11 cellular contexts compared by ENCODE assay signal in the genomic region with DNA sequence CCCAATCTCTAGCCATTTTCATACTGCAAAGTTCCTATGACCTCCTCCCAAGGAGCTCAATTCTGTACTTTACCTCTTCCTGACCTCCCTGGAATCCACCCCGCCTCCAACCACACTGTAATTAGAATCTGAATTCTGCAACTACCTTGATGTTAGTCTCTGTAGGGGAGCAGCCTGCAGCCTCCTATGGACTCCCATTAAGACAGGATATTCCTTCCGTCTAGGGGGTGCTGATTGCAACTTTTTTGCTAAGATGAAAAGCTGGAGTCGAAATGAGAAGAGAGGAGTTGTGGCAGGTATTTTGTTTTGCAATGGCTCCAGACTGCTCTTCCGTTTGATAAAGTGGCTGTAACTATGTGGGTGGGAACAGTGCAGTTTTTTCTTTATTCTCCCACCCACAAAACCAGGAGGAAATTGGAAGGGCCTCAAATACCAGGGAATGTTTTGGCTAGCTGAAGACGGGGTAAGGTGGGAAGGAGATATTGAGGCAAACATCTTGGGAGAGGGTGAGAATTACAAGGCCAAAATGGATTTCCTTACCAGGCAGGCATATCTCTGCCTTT. TPM values are rescaled to one million over a fixed set of nuclear protein-coding genes. Genes with fewer than 3 reads are reported as not detected.
DNase-seq lines count a peak whose midpoint lies in the region; ATAC-seq and TF ChIP-seq lines count a peak whose summit lies in the region.
"Had no signal": no experiment of that assay in that cellular context is flagged by ENCODE, and none has a peak within 500 bp of the region (broad histone marks: within the 10 kb centered on the region; RNA-seq: fewer than 3 reads in every experiment).

No MANE protein-coding gene starts in this region.

- POLR2A ChIA-PET in HEK293 (lab: Yijun Ruan, JAX), result interaction anchor here (1.4 to 4.3 kb wide), 3 partner anchors 8 to 468 kb away, joined by 3 to 20 read pairs (median 4); a partner anchor contains a TSS
- POLR2A ChIA-PET in activated naive CD8-positive, alpha-beta T cell treated with anti-CD3 and anti-CD28 coated beads, Interleukin-2, amount 10 ng/mL, durations not matched to agents 7 days and 5 days (lab: Charles Lee), result interaction anchor here (1.2 to 10.2 kb wide), 8 partner anchors 8 to 467 kb away, joined by 3 to 594 read pairs (median 86); a partner anchor contains a TSS

- H3K4me2 ChIP-seq in mammary epithelial cell (ENCODE audit: insufficient read depth, low read depth, low read length) (no peak overlapping the region), GM23248 (ENCODE audit: unreplicated experiment) (no peak overlapping the region)

- peak overlapping the region; percentile 99 for H3K4me3 Mint-ChIP-seq in CD4-positive, CD25-positive, alpha-beta regulatory T cell
- peak overlapping the region; percentile 97 for H3K4me3 Mint-ChIP-seq in activated naive CD8-positive, alpha-beta T cell treated with anti-CD3 and anti-CD28 coated beads, Interleukin-2, amount 10 ng/mL, durations not matched to agents 7 days and 5 days
- peak overlapping the region; percentile 38 to 99 (median 98) for H3K4me3 Mint-ChIP-seq in naive B cell

- 78% methylated on average over 5 of the region's 5 CpGs for WGBS in mammary epithelial cell (ENCODE audit: low coverage, missing lambda C conversion rate)
- WGBS in GM23248 (ENCODE audit: low coverage in 1 of 2, low lambda C conversion rate in 2 of 2, missing lambda C conversion rate in 2 of 2), 2 experiments, result 71 to 76% methylated on average over 5 of the region's 5 CpGs

- H4K20me1 ChIP-seq in mammary epithelial cell (ENCODE audit: insufficient read depth, low read length) (no peaks in the 10 kb centered on the region), GM23248 (ENCODE audit: insufficient read depth) (no peaks in the 10 kb centered on the region)

- ATAC-seq in CD4-positive, CD25-positive, alpha-beta regulatory T cell (ENCODE audit: low read depth in 2 of 2), result no peak
- ATAC-seq in activated naive CD8-positive, alpha-beta T cell treated with anti-CD3 and anti-CD28 coated beads, Interleukin-2, amount 10 ng/mL, durations not matched to agents 7 days and 5 days (ENCODE audit: low read depth), result no peak
- ATAC-seq in naive B cell (ENCODE audit: low read depth in 2 of 2) (no peak), GM18907 (IDR thresholded peaks at IDR 0.05; ENCODE audit: unreplicated experiment) (no peak)

- intact Hi-C loops in mammary epithelial cell (cut with micrococcal nuclease), result no loop called here

- H2AFZ ChIP-seq in mammary epithelial cell (ENCODE audit: low read depth, low read length), result no peak overlapping the region
- H2AFZ ChIP-seq in GM23248, result no peak overlapping the region

- H3K36me3 Mint-ChIP-seq in CD4-positive, CD25-positive, alpha-beta regulatory T cell, result peaks cover 3% of the 10 kb centered on the region
- peaks cover 4% of the 10 kb centered on the region for H3K36me3 Mint-ChIP-seq in activated naive CD8-positive, alpha-beta T cell treated with anti-CD3 and anti-CD28 coated beads, Interleukin-2, amount 10 ng/mL, durations not matched to agents 7 days and 5 days
- H3K36me3 Mint-ChIP-seq in naive B cell, result peaks cover 0 to 8% of the 10 kb centered on the region in 2 donors

- H3K9ac ChIP-seq in mammary epithelial cell (ENCODE audit: insufficient read depth, low read length) (no peak overlapping the region), GM23248 (no peak overlapping the region)

- no peaks in the 10 kb centered on the region for H3K9me3 ChIP-seq in CD4-positive, CD25-positive, alpha-beta regulatory T cell (ENCODE audit: control insufficient read depth in 2 of 2, low read length in 2 of 2)
- H3K9me3 ChIP-seq in HEK293 (ENCODE audit: control insufficient read depth, insufficient read depth, low read depth, low read length) (no peaks in the 10 kb centered on the region), mammary epithelial cell (replicated peaks; ENCODE audit: insufficient read depth, low read length) (peaks cover 20% of the 10 kb centered on the region), GM23248 (ENCODE audit: low read depth) (no peaks in the 10 kb centered on the region)
- H3K9me3 ChIP-seq: suprapubic skin had no signal

- no peak for DNase-seq in CD4-positive, CD25-positive, alpha-beta regulatory T cell
- DNase-seq in activated naive CD8-positive, alpha-beta T cell treated with anti-CD3 and anti-CD28 coated beads, Interleukin-2, amount 10 ng/mL, durations not matched to agents 7 days and 5 days, result no peak
- DNase-seq in naive B cell, result no peak
- DNase-seq in COLO668 (lab: John Stamatoyannopoulos, UW; ENCODE audit: unreplicated experiment), result no peak
- no peak for DNase-seq in mammary epithelial cell
- DNase-seq in GM23248, result no peak
- DNase-seq: NCI-H2171 had no signal

- peak overlapping the region; percentile 96 for H3K27ac ChIP-seq in CD4-positive, CD25-positive, alpha-beta regulatory T cell (ENCODE audit: insufficient read depth, low read length, poor library complexity, severe bottlenecking)
- H3K27ac ChIP-seq in HEK293 (ENCODE audit: extremely low read depth, low read depth, low read length), result no peak overlapping the region
- no peak overlapping the region for H3K27ac ChIP-seq in mammary epithelial cell (ENCODE audit: insufficient read depth, low read depth, low read length)
- H3K27ac ChIP-seq in GM23248, result no peak overlapping the region

- H3K4me1 Mint-ChIP-seq in CD4-positive, CD25-positive, alpha-beta regulatory T cell, result peaks cover 6 to 61% (median 41%) of the 10 kb centered on the region in 4 donors
- peaks cover 32% of the 10 kb centered on the region for H3K4me1 Mint-ChIP-seq in activated naive CD8-positive, alpha-beta T cell treated with anti-CD3 and anti-CD28 coated beads, Interleukin-2, amount 10 ng/mL, durations not matched to agents 7 days and 5 days
- peaks cover 41 to 57% (median 45%) of the 10 kb centered on the region in 3 donors for H3K4me1 Mint-ChIP-seq in naive B cell

- H3K4me1 ChIP-seq in CD4-positive, CD25-positive, alpha-beta regulatory T cell (ENCODE audit: control insufficient read depth, insufficient read depth, low read length, poor library complexity, severe bottlenecking), result peaks cover 51% of the 10 kb centered on the region
- H3K4me1 ChIP-seq in HEK293 (ENCODE audit: control insufficient read depth, insufficient read depth, low read length) (peaks cover 16% of the 10 kb centered on the region), mammary epithelial cell (ENCODE audit: insufficient read depth, low read length) (no peaks in the 10 kb centered on the region), GM23248 (ENCODE audit: insufficient read depth) (peaks cover 10% of the 10 kb centered on the region; the same call in 1 of the 2 replicates)

- dilution Hi-C loops in mammary epithelial cell (cut with HindIII; ENCODE audit: low sequenced_read_pairs), result loop anchor here (5.0 kb wide), 1 partner anchor 81 kb away; no protein-coding TSS in a partner anchor

- TF ChIP-seq CTCF in HEK293 (tag by site-specific recombination; IDR thresholded peaks at IDR 0.05) (no peak), mammary epithelial cell (conservative IDR thresholded peaks at IDR 0.05 in 1 of 2, IDR thresholded peaks at IDR 0.05 in 1 of 2; ENCODE audit: extremely low read depth in 1 of 2, insufficient read depth in 1 of 2, low read depth in 1 of 2, low read length in 2 of 2) (no peak)

- peaks cover 13% of the 10 kb centered on the region for H3K27me3 Mint-ChIP-seq in CD4-positive, CD25-positive, alpha-beta regulatory T cell
- no peaks in the 10 kb centered on the region for H3K27me3 Mint-ChIP-seq in activated naive CD8-positive, alpha-beta T cell treated with anti-CD3 and anti-CD28 coated beads, Interleukin-2, amount 10 ng/mL, durations not matched to agents 7 days and 5 days
- H3K27me3 Mint-ChIP-seq in naive B cell, result no peaks in the 10 kb centered on the region

- peak overlapping the region; percentile 91 for H3K4me3 ChIP-seq in CD4-positive, CD25-positive, alpha-beta regulatory T cell (ENCODE audit: low read depth, low read length)
- H3K4me3 ChIP-seq in HEK293 (ENCODE audit: low read depth, low read length) (no peak overlapping the region), mammary epithelial cell (replicated peaks in 1 of 3; ENCODE audit: insufficient read depth in 1 of 3, low read depth in 2 of 3, low read length in 3 of 3) (no peak overlapping the region), GM23248 (no peak overlapping the region)

- H3F3A ChIP-seq in GM23248 (ENCODE audit: insufficient read depth), result peaks cover 13% of the 10 kb centered on the region

- H3K79me2 ChIP-seq in mammary epithelial cell (ENCODE audit: insufficient read depth, low read length), result no peaks in the 10 kb centered on the region
- H3K79me2 ChIP-seq in GM23248 (ENCODE audit: insufficient read depth), result peaks cover 35% of the 10 kb centered on the region

- BruUV-seq in mammary epithelial cell (replicated peaks; lab: Mats Ljungman, UMichigan), result no TSS peak

- CTCF ChIA-PET in HEK293 (lab: Yijun Ruan, JAX) (interaction anchor here (0.8 to 6.5 kb wide), 5 partner anchors 11 to 105 kb away, joined by 3 to 59 read pairs (median 4); no protein-coding TSS in a partner anchor), mammary epithelial cell (lab: Charles Lee; ENCODE audit: low non-redundant PET) (no interaction called here)

- no peaks in the 10 kb centered on the region for H3K9me3 Mint-ChIP-seq in CD4-positive, CD25-positive, alpha-beta regulatory T cell
- no peaks in the 10 kb centered on the region for H3K9me3 Mint-ChIP-seq in activated naive CD8-positive, alpha-beta T cell treated with anti-CD3 and anti-CD28 coated beads, Interleukin-2, amount 10 ng/mL, durations not matched to agents 7 days and 5 days
- peaks cover 0 to 3% (median 0%) of the 10 kb centered on the region in 7 donors for H3K9me3 Mint-ChIP-seq in naive B cell

- H3K27me3 ChIP-seq in CD4-positive, CD25-positive, alpha-beta regulatory T cell (ENCODE audit: control insufficient read depth, insufficient read depth, low read length), result no peaks in the 10 kb centered on the region
- H3K27me3 ChIP-seq in mammary epithelial cell (ENCODE audit: insufficient read depth, low read length) (no peaks in the 10 kb centered on the region), GM23248 (replicated peaks; ENCODE audit: insufficient read depth) (no peaks in the 10 kb centered on the region)

- in situ Hi-C loops in mammary epithelial cell (cut with MboI; ENCODE audit: low sequenced_read_pairs in 2 of 2), result no loop called here
- in situ Hi-C loops in GM23248 (cut with MboI), result no loop called here

- H3K27ac Mint-ChIP-seq in CD4-positive, CD25-positive, alpha-beta regulatory T cell, result peak overlapping the region; percentile 78 to 100 (median 100)
- H3K27ac Mint-ChIP-seq in activated naive CD8-positive, alpha-beta T cell treated with anti-CD3 and anti-CD28 coated beads, Interleukin-2, amount 10 ng/mL, durations not matched to agents 7 days and 5 days, result peak overlapping the region; percentile 100
- peak overlapping the region; percentile 14 to 100 (median 84) for H3K27ac Mint-ChIP-seq in naive B cell

- H3K36me3 ChIP-seq in CD4-positive, CD25-positive, alpha-beta regulatory T cell (ENCODE audit: control insufficient read depth, insufficient read depth, low read length), result no peaks in the 10 kb centered on the region
- H3K36me3 ChIP-seq in HEK293 (ENCODE audit: control insufficient read depth in 2 of 2, insufficient read depth in 1 of 2, low read length in 2 of 2) (no peaks in the 10 kb centered on the region), mammary epithelial cell (ENCODE audit: insufficient read depth, low read length) (no peaks in the 10 kb centered on the region), GM23248 (ENCODE audit: low read depth) (no peaks in the 10 kb centered on the region)
- H3K36me3 ChIP-seq: suprapubic skin had no signal

- H3K9me2 ChIP-seq in GM23248 (ENCODE audit: insufficient read depth), result no peaks in the 10 kb centered on the region

RNA-seq across cellular contexts. Expression of a gene that starts 23.8 kb away (rescaled TPM):
- total RNA-seq in CD4-positive, CD25-positive, alpha-beta regulatory T cell, result 38.7 TPM
- 10 to 100 TPM; 35.8 to 69.7 (median 55.7) TPM for polyA plus RNA-seq in CD4-positive, CD25-positive, alpha-beta regulatory T cell
- 10 to 100 TPM; 39.2 to 41.1 TPM for total RNA-seq in activated naive CD8-positive, alpha-beta T cell treated with anti-CD3 and anti-CD28 coated beads, Interleukin-2, amount 10 ng/mL, durations not matched to agents 7 days and 5 days
- polyA plus RNA-seq in naive B cell (ENCODE audit: low read depth in 6 of 6) (10 to 100 TPM; 22.2 to 46.4 (median 32.5) TPM), mammary epithelial cell (0.07 TPM), GM23248 (2016; fragmentation: Nextera tagmentation; extraction: Ambion mirVana) (0.35 and 0.56 TPM in 2 replicates)
- total RNA-seq in mammary epithelial cell, result 1 to 10 TPM; 2.2 TPM
- polyA minus RNA-seq in mammary epithelial cell, result not detected
- total RNA-seq in GM23248 (2014; rRNA removed; shearing (Covaris generic)), result 0.13 and 1.2 TPM in 2 replicates
- polyA plus RNA-seq: neural cell had no signal

Comparison
In these comparisons a context has a peak if more than half of its experiments do, and no peak if none do; other contexts are left out.
1. RNA of a gene that starts 23.8 kb away (total RNA-seq): 39.2 to 41.1 TPM in activated naive CD8-positive, alpha-beta T cell treated with anti-CD3 and anti-CD28 coated beads, Interleukin-2, amount 10 ng/mL, durations not matched to agents 7 days and 5 days and 38.7 TPM in CD4-positive, CD25-positive, alpha-beta regulatory T cell (single experiment); 2.2 TPM in mammary epithelial cell and 0.13 to 1.2 TPM in GM23248; every median in the first group is over 10 times any median in the second.
2. Peak in every context shown above with its lines, with median percentiles within 50 percentile points of each other: H3K27ac Mint-ChIP-seq and H3K4me3 Mint-ChIP-seq.